In genomic region chr2:224778474-224778877, GRCh38 we compare ENCODE assay signal across 8 cellular contexts.
DNase-seq lines count a peak whose midpoint lies in the region; ATAC-seq and TF ChIP-seq lines count a peak whose summit lies in the region.

No MANE protein-coding gene starts in this region.

- DNase-seq in NCI-H526 (lab: John Stamatoyannopoulos, UW) (peak; percentile 17 to 34), NCI-H526 treated with DMSO at 0.1 percent for 48 hours (lab: John Stamatoyannopoulos, UW) (no peak), NOMO-1 treated with dmso at 0.1 percent for 144 hours (lab: John Stamatoyannopoulos, UW; ENCODE audit: unreplicated experiment) (peak; percentile 43), activated T-cell treated with anti-CD3 and anti-CD28 coated beads for 1 hour (ENCODE audit: low read depth) (peak; percentile 40), esophagus muscularis mucosa (ENCODE audit: extremely low spot score) (no peak), omental fat pad (ENCODE audit: low spot score) (peak; percentile 39), upper lobe of left lung (no peak)

- H3K9me3 ChIP-seq in esophagus muscularis mucosa (no peaks in the 10 kb centered on the region), upper lobe of left lung (no peaks in the 10 kb centered on the region)

- TF ChIP-seq EP300 in esophagus muscularis mucosa (IDR thresholded peaks at IDR 0.05) (no peak), upper lobe of left lung (IDR thresholded peaks at IDR 0.05) (no peak)

- intact Hi-C loops in esophagus muscularis mucosa (cut with DNase I): loop anchor here (10.0 kb wide), 1 partner anchor 424 kb away; no protein-coding TSS in a partner anchor

- ATAC-seq in HG02884 (IDR thresholded peaks at IDR 0.05; ENCODE audit: unreplicated experiment): peak; percentile 58
- no peak for ATAC-seq in omental fat pad (ENCODE audit: low FRiP score)
- ATAC-seq in upper lobe of left lung (ENCODE audit: low FRiP score in 2 of 2): peak in 1 of 2 donors; percentile 78

- H3K4me3 ChIP-seq in esophagus muscularis mucosa (no peak overlapping the region), upper lobe of left lung (no peak overlapping the region)

- H3K27ac ChIP-seq in esophagus muscularis mucosa (replicated peaks in 1 of 4) (no peak overlapping the region), upper lobe of left lung (no peak overlapping the region)

- no peaks in the 10 kb centered on the region for H3K4me1 ChIP-seq in esophagus muscularis mucosa
- H3K4me1 ChIP-seq in upper lobe of left lung: no peaks in the 10 kb centered on the region

- 42% methylated on average over 3 of the region's 3 CpGs for WGBS in esophagus muscularis mucosa
- WGBS in upper lobe of left lung, 2 donors: 32 to 33% methylated on average over 3 of the region's 3 CpGs

- H3K27me3 ChIP-seq in esophagus muscularis mucosa (no peaks in the 10 kb centered on the region), upper lobe of left lung (no peaks in the 10 kb centered on the region)

- TF ChIP-seq POLR2A in esophagus muscularis mucosa (IDR thresholded peaks at IDR 0.05; ENCODE audit: low read depth) (no peak), upper lobe of left lung (IDR thresholded peaks at IDR 0.05) (no peak)

- TF ChIP-seq CTCF in esophagus muscularis mucosa (IDR thresholded peaks at IDR 0.05): peak; percentile 61 to 80 (median 71)
- TF ChIP-seq CTCF in omental fat pad (IDR thresholded peaks at IDR 0.05): no peak
- peak; percentile 33 to 73 (median 62) for TF ChIP-seq CTCF in upper lobe of left lung (IDR thresholded peaks at IDR 0.05)

- no peaks in the 10 kb centered on the region for H3K36me3 ChIP-seq in esophagus muscularis mucosa
- H3K36me3 ChIP-seq in upper lobe of left lung: peaks cover 0 to 7% (median 0%) of the 10 kb centered on the region in 4 donors

Comparison
In these comparisons a context has a peak if more than half of its experiments do, and no peak if none do; other contexts are left out.
1. DNase-seq: peak in NCI-H526 (2 of 2), NOMO-1 treated with dmso at 0.1 percent for 144 hours (single experiment), activated T-cell treated with anti-CD3 and anti-CD28 coated beads for 1 hour (single experiment) and omental fat pad (single experiment); none in NCI-H526 treated with DMSO at 0.1 percent for 48 hours (single experiment), esophagus muscularis mucosa (single experiment) and upper lobe of left lung (0 of 2).
2. CTCF ChIP-seq: peak in esophagus muscularis mucosa (3 of 3) and upper lobe of left lung (6 of 6); none in omental fat pad (0 of 3).